ENCODE assay signal across 8 cellular contexts in genomic region chr3:33787328-33788009, GRCh38. TPM values are rescaled to one million over a fixed set of nuclear protein-coding genes. Genes with fewer than 3 reads are reported as not detected.
DNase-seq lines count a peak whose midpoint lies in the region; ATAC-seq and TF ChIP-seq lines count a peak whose summit lies in the region.

No MANE protein-coding gene starts in this region.

- peak; percentile 88 for DNase-seq in NAMALWA (ENCODE audit: low spot score)
- DNase-seq in T-helper 2 cell: peak in 4 of 5 experiments; percentile 15 to 80 (median 36)
- peak; percentile 55 for DNase-seq in astrocyte of the cerebellum (ENCODE audit: low read depth)
- DNase-seq in hypothalamus (lab: John Stamatoyannopoulos, UW): peak in 39 of 51 donors; percentile 1 to 57 (median 19)
- peak; percentile 64 for DNase-seq in sciatic nerve (ENCODE audit: low spot score)

- in situ Hi-C loops in astrocyte of the cerebellum (cut with HindIII; ENCODE audit: low sequenced_read_pairs): no loop called here

- intact Hi-C loops in sciatic nerve (cut with DNase I): no loop called here

- ATAC-seq in HG02571 (IDR thresholded peaks at IDR 0.05; ENCODE audit: unreplicated experiment) (peak; percentile 84), sciatic nerve (peak; percentile 91), HG02840 (IDR thresholded peaks at IDR 0.05; ENCODE audit: low FRiP score, unreplicated experiment) (no peak)

- TF ChIP-seq CTCF in GM12875 (IDR thresholded peaks at IDR 0.05; ENCODE audit: borderline replicate concordance, insufficient read depth, low read depth, low read length) (peak; percentile 74), astrocyte of the cerebellum (IDR thresholded peaks at IDR 0.05; ENCODE audit: low read depth, low read length, missing control alignments) (peak; percentile 91)

- H3K4me3 ChIP-seq in GM12875 (ENCODE audit: low read depth, low read length): no peak overlapping the region
- H3K4me3 ChIP-seq in astrocyte of the cerebellum (ENCODE audit: low read depth, low read length): peak overlapping the region; percentile 28

RNA-seq across cellular contexts. Expression of gene PDCD6IP, which starts 11.0 kb away (rescaled TPM):
- total RNA-seq in sciatic nerve: 252 TPM

Comparison
In these comparisons a context has a peak if more than half of its experiments do, and no peak if none do; other contexts are left out.
1. DNase-seq: peak in every context shown above with its lines; median percentile 88 in NAMALWA; 64 in sciatic nerve; 55 in astrocyte of the cerebellum; 36 in T-helper 2 cell; 19 in hypothalamus.